8 cellular contexts compared by ENCODE assay signal in the genomic region with DNA sequence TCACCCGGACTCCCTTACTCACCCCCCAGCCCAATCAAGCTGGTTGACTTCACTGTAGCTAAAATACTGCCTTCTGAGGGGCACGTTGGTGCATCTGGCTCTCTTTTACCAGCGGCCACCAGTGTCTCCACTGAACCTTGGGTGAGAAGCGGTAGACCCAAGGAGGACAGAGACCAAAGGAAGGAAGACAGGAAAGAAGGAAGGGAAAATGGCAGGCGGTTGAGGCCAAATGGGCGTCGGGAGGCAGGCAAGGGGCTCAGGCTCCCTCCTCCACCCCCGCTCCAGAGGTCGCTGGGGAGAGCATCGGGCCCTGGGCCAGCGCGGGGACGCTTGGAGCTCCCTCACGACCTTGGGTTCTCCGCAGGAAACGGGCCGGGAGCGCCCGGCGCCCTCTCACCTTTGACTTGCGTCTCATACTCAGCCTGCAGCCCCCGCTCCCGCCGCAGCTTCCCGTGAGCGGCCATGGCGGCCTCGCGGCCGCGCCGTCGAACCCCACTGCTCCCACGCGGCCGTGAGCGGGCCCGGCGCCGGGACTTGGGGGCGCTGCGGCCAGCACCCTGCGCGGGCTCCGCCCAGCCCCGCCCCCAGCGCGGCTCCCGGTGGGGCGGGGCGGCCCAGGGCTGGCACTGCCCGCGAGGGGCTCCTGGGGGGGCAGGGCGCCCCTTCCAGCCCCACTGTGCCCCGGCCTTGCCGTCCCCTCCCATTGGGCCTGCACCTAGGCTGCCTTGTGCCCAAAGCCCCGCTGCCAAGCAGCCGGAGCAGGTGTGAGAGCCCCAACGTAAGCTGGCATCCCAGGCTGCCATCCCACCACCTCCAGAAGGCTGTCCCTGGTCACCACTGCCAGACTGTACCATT. TPM values are rescaled to one million over a fixed set of nuclear protein-coding genes. Genes with fewer than 3 reads are reported as not detected.
DNase-seq lines count a peak whose midpoint lies in the region; ATAC-seq and TF ChIP-seq lines count a peak whose summit lies in the region.

Gene ARHGAP4 (minus strand): TSS at position 526 of the 855 bp plus-strand sequence. CDS start 62 bp downstream, at position 464.

- H3K36me3 ChIP-seq in CD8-positive, alpha-beta T cell (ENCODE audit: insufficient read depth, low read length), result peaks cover 3% of the 10 kb centered on the region

- no peaks in the 10 kb centered on the region for H3K9me3 Mint-ChIP-seq in CD8-positive, alpha-beta T cell
- no peaks in the 10 kb centered on the region for H3K9me3 Mint-ChIP-seq in IgD-negative memory B cell

- H3K27ac Mint-ChIP-seq in CD8-positive, alpha-beta T cell, result peak within 1 kb of the TSS; percentile 99
- peak within 1 kb of the TSS; percentile 99 for H3K27ac Mint-ChIP-seq in IgD-negative memory B cell

- peak in 6 of 7 experiments; percentile 24 to 73 (median 44) for DNase-seq in CD8-positive, alpha-beta T cell
- DNase-seq in activated CD8-positive, alpha-beta memory T cell treated with anti-CD3 and anti-CD28 coated beads, Interleukin-2, amount 50 U/mL, for 4 hours, result peak; percentile 52
- no peak for DNase-seq in fibroblast of villous mesenchyme (ENCODE audit: low read depth)
- no peak for DNase-seq in posterior vena cava (ENCODE audit: low spot score)
- DNase-seq in NCI-H345 (lab: John Stamatoyannopoulos, UW), result no peak

- CTCF ChIA-PET in CD8-positive, alpha-beta T cell (lab: Charles Lee), result interaction anchor here (1.1 to 11.6 kb wide), 13 partner anchors 8 to 131 kb away, joined by 3 to 205 read pairs (median 5); partner anchors contain the start of genes HCFC1, RENBP and SSR4

- H3K27me3 Mint-ChIP-seq in CD8-positive, alpha-beta T cell (ENCODE audit: low read depth), result no peaks in the 10 kb centered on the region
- H3K27me3 Mint-ChIP-seq in IgD-negative memory B cell, result peaks cover 4% of the 10 kb centered on the region

- TF ChIP-seq CTCF in CD8-positive, alpha-beta T cell (IDR thresholded peaks at IDR 0.05), result no peak
- no peak for TF ChIP-seq CTCF in fibroblast of villous mesenchyme (IDR thresholded peaks at IDR 0.05; ENCODE audit: insufficient read depth, low read depth, low read length)

- peak within 1 kb of the TSS; percentile 95 for H3K27ac ChIP-seq in CD8-positive, alpha-beta T cell (ENCODE audit: low read depth, low read length)

- peaks cover 34% of the 10 kb centered on the region for H3K4me1 ChIP-seq in CD8-positive, alpha-beta T cell (ENCODE audit: insufficient read depth, low read length)

- H3K36me3 Mint-ChIP-seq in CD8-positive, alpha-beta T cell, result peaks cover 14% of the 10 kb centered on the region
- no peaks in the 10 kb centered on the region for H3K36me3 Mint-ChIP-seq in IgD-negative memory B cell

- no peaks in the 10 kb centered on the region for H3K9me3 ChIP-seq in CD8-positive, alpha-beta T cell (ENCODE audit: low read length)

- peak within 1 kb of the TSS; percentile 90 for H3K4me3 Mint-ChIP-seq in CD8-positive, alpha-beta T cell
- peak within 1 kb of the TSS; percentile 93 to 98 (median 95) for H3K4me3 Mint-ChIP-seq in IgD-negative memory B cell

- intact Hi-C loops in CD8-positive, alpha-beta T cell (cut with DNase I, micrococcal nuclease), result loop anchor here in 1 of 2 experiments (5.0 kb wide), 1 partner anchor 134 kb away; the partner anchor contains the start of genes IDH3G and SSR4
- intact Hi-C loops in posterior vena cava (cut with DNase I), result loop anchor here in 1 of 2 donors (10.0 kb wide), 1 partner anchor 131 kb away; the partner anchor contains the start of genes IDH3G and SSR4

- no peak for ATAC-seq in CD8-positive, alpha-beta T cell
- no peak for ATAC-seq in HG03571 (IDR thresholded peaks at IDR 0.05; ENCODE audit: unreplicated experiment)
- ATAC-seq in HG03175 (IDR thresholded peaks at IDR 0.05; ENCODE audit: unreplicated experiment), result no peak

- peaks cover 36% of the 10 kb centered on the region for H3K4me1 Mint-ChIP-seq in CD8-positive, alpha-beta T cell (ENCODE audit: low read depth)
- peaks cover 29 to 37% (median 36%) of the 10 kb centered on the region in 3 donors for H3K4me1 Mint-ChIP-seq in IgD-negative memory B cell

- H3K4me3 ChIP-seq in CD8-positive, alpha-beta T cell (ENCODE audit: low read depth, low read length), result peak within 1 kb of the TSS; percentile 87
- peak within 1 kb of the TSS; percentile 66 for H3K4me3 ChIP-seq in fibroblast of villous mesenchyme (ENCODE audit: low read depth, low read length)

- POLR2A ChIA-PET in CD8-positive, alpha-beta T cell (lab: Charles Lee), result interaction anchor here (0.6 to 10.2 kb wide), 13 partner anchors 8 to 552 kb away, joined by 3 to 100 read pairs (median 4); partner anchors contain the start of genes HCFC1, IDH3G, RENBP and RPL10

- H3K27me3 ChIP-seq in CD8-positive, alpha-beta T cell (ENCODE audit: insufficient read depth, low read length), result no peaks in the 10 kb centered on the region

RNA-seq across cellular contexts. Expression of gene ARHGAP4, which starts in this region (rescaled TPM):
- 100 to 1,000 TPM; 432 to 440 TPM for total RNA-seq in CD8-positive, alpha-beta T cell
- polyA plus RNA-seq in IgD-negative memory B cell, result 123 TPM
- 3.0 and 5.2 TPM in 2 replicates for total RNA-seq in fibroblast of villous mesenchyme
- 10 to 100 TPM; 36.3 to 47.1 TPM for total RNA-seq in posterior vena cava

Comparison
In these comparisons a context has a peak if more than half of its experiments do, and no peak if none do; other contexts are left out.
1. DNase-seq: peak in CD8-positive, alpha-beta T cell (6 of 7) and activated CD8-positive, alpha-beta memory T cell treated with anti-CD3 and anti-CD28 coated beads, Interleukin-2, amount 50 U/mL, for 4 hours (single experiment); none in fibroblast of villous mesenchyme (single experiment), posterior vena cava (single experiment) and NCI-H345 (single experiment).